Comparison of ENCODE assay signal across 22 cellular contexts in genomic region chr21:33255404-33255803, GRCh38. TPM values are rescaled to one million over a fixed set of nuclear protein-coding genes. Genes with fewer than 3 reads are reported as not detected.
DNase-seq lines count a peak whose midpoint lies in the region; ATAC-seq and TF ChIP-seq lines count a peak whose summit lies in the region.
"Had no signal": no experiment of that assay in that cellular context is flagged by ENCODE, and none has a peak within 500 bp of the region (broad histone marks: within the 10 kb centered on the region; RNA-seq: fewer than 3 reads in every experiment).

No MANE protein-coding gene starts in this region.

- H3K9me3 ChIP-seq in CD4-positive, alpha-beta T cell (ENCODE audit: control insufficient read depth, low read length), result peaks cover 4% of the 10 kb centered on the region
- H3K9me3 ChIP-seq: esophagus squamous epithelium, right lobe of liver, testis had no signal

- H3K27ac ChIP-seq in CD4-positive, alpha-beta T cell (ENCODE audit: low read depth, low read length), result no peak overlapping the region
- H3K27ac ChIP-seq: 22Rv1, esophagus squamous epithelium, right lobe of liver, testis had no signal

- POLR2A ChIA-PET in CD4-positive, alpha-beta T cell (lab: Charles Lee), result no interaction called here
- POLR2A ChIA-PET in naive thymus-derived CD8-positive, alpha-beta T cell (lab: Charles Lee), result interaction anchor here (1.3 kb wide), 1 partner anchor 11 kb away, joined by 5 read pairs; the partner anchor contains the start of gene IL10RB

- H3K4me1 Mint-ChIP-seq in T-helper 2 cell treated with Interferon-gamma antibody and Interleukin-4, amounts not matched to agents 5 μg/mL and 100 μg/mL, for 36 hours (ENCODE audit: low read depth), result peaks cover 49% of the 10 kb centered on the region
- peaks cover 52% of the 10 kb centered on the region for H3K4me1 Mint-ChIP-seq in CD4-positive, alpha-beta T cell (ENCODE audit: low read depth)
- H3K4me1 Mint-ChIP-seq in activated T-helper 1 cell treated with anti-CD3 and anti-CD28 coated beads, Interleukin-12 subunit alpha, Interleukin-12 subunit beta, Interleukin-2, Interleukin-4 antibody, amounts not matched to agents 30 ng/mL and 10 ng/mL and 1 ng/mL, durations not matched to agents 14 hours and 24 hours and 36 hours (ENCODE audit: low read depth), result peaks cover 55% of the 10 kb centered on the region
- peaks cover 23 to 50% (median 45%) of the 10 kb centered on the region in 4 donors for H3K4me1 Mint-ChIP-seq in naive thymus-derived CD8-positive, alpha-beta T cell

- H3K27ac Mint-ChIP-seq in T-helper 2 cell treated with Interferon-gamma antibody and Interleukin-4, amounts not matched to agents 5 μg/mL and 100 μg/mL, for 36 hours, result peak overlapping the region; percentile 6
- peak overlapping the region; percentile 67 for H3K27ac Mint-ChIP-seq in CD4-positive, alpha-beta T cell
- H3K27ac Mint-ChIP-seq in activated T-helper 1 cell treated with anti-CD3 and anti-CD28 coated beads, Interleukin-12 subunit alpha, Interleukin-12 subunit beta, Interleukin-2, Interleukin-4 antibody, amounts not matched to agents 30 ng/mL and 10 ng/mL and 1 ng/mL, durations not matched to agents 14 hours and 24 hours and 36 hours, result peak overlapping the region; percentile 87
- H3K27ac Mint-ChIP-seq in naive thymus-derived CD8-positive, alpha-beta T cell, result peak overlapping the region in 8 of 10 donors; percentile 28 to 92 (median 74)

- H3K36me3 Mint-ChIP-seq in T-helper 2 cell treated with Interferon-gamma antibody and Interleukin-4, amounts not matched to agents 5 μg/mL and 100 μg/mL, for 36 hours (ENCODE audit: low read depth), result peaks cover 90% of the 10 kb centered on the region
- peaks cover 100% of the 10 kb centered on the region for H3K36me3 Mint-ChIP-seq in CD4-positive, alpha-beta T cell (ENCODE audit: low read depth)
- peaks cover 76% of the 10 kb centered on the region for H3K36me3 Mint-ChIP-seq in activated T-helper 1 cell treated with anti-CD3 and anti-CD28 coated beads, Interleukin-12 subunit alpha, Interleukin-12 subunit beta, Interleukin-2, Interleukin-4 antibody, amounts not matched to agents 30 ng/mL and 10 ng/mL and 1 ng/mL, durations not matched to agents 14 hours and 24 hours and 36 hours (ENCODE audit: low read depth)
- peaks cover 26 to 87% (median 74%) of the 10 kb centered on the region in 3 donors for H3K36me3 Mint-ChIP-seq in naive thymus-derived CD8-positive, alpha-beta T cell

- no peak for TF ChIP-seq CTCF in CD4-positive, alpha-beta T cell (IDR thresholded peaks at IDR 0.05)

- DNase-seq in T-helper 2 cell treated with Interferon-gamma antibody and Interleukin-4, amounts not matched to agents 5 μg/mL and 100 μg/mL, for 36 hours (ENCODE audit: low spot score), result no peak
- DNase-seq in T-helper 2 cell (no peak), cerebellum (ENCODE audit: low spot score) (no peak)
- DNase-seq in CD4-positive, alpha-beta T cell, result no peak
- no peak for DNase-seq in activated T-helper 1 cell treated with anti-CD3 and anti-CD28 coated beads, Interleukin-12 subunit alpha, Interleukin-12 subunit beta, Interleukin-2, Interleukin-4 antibody, amounts not matched to agents 30 ng/mL and 10 ng/mL and 1 ng/mL, durations not matched to agents 14 hours and 24 hours and 36 hours (ENCODE audit: low spot score)
- DNase-seq in naive thymus-derived CD8-positive, alpha-beta T cell, result no peak
- no peak for DNase-seq in activated effector memory CD4-positive, alpha-beta T cell treated with anti-CD3 and anti-CD28 coated beads, Interleukin-2, amount 50 U/mL, for 16 hours
- DNase-seq: activated CD4-positive, alpha-beta T cell treated with anti-CD3 and anti-CD28 coated beads for 48 hours; DMS 273 treated with DMSO at 0.1 percent for 48 hours; EL; esophagus squamous epithelium; foreskin melanocyte; left colon; NCI-H146; NCI-H2107; NCI-H446 treated with DMSO at 0.1 percent for 48 hours; right lobe of liver; RPMI8226; stimulated activated CD4-positive, alpha-beta T cell treated with anti-CD3 and anti-CD28 coated beads, Interleukin-4, amount 100 ng/mL, for 1 hour; testis had no signal

- ATAC-seq in CD4-positive, alpha-beta T cell (ENCODE audit: poor library complexity), result no peak
- no peak for ATAC-seq in naive thymus-derived CD8-positive, alpha-beta T cell
- ATAC-seq in GM18867 (IDR thresholded peaks at IDR 0.05; ENCODE audit: unreplicated experiment), result no peak
- ATAC-seq: left colon, right lobe of liver had no signal

- CTCF ChIA-PET in CD4-positive, alpha-beta T cell (lab: Charles Lee), result interaction anchor here (1.4 to 1.6 kb wide), 2 partner anchors 14 to 56 kb away, joined by 4 read pairs; no protein-coding TSS in a partner anchor

- H3K4me3 Mint-ChIP-seq in T-helper 2 cell treated with Interferon-gamma antibody and Interleukin-4, amounts not matched to agents 5 μg/mL and 100 μg/mL, for 36 hours, result no peak overlapping the region
- no peak overlapping the region for H3K4me3 Mint-ChIP-seq in CD4-positive, alpha-beta T cell
- no peak overlapping the region for H3K4me3 Mint-ChIP-seq in activated T-helper 1 cell treated with anti-CD3 and anti-CD28 coated beads, Interleukin-12 subunit alpha, Interleukin-12 subunit beta, Interleukin-2, Interleukin-4 antibody, amounts not matched to agents 30 ng/mL and 10 ng/mL and 1 ng/mL, durations not matched to agents 14 hours and 24 hours and 36 hours
- no peak overlapping the region for H3K4me3 Mint-ChIP-seq in naive thymus-derived CD8-positive, alpha-beta T cell

- H3K9me3 Mint-ChIP-seq in T-helper 2 cell treated with Interferon-gamma antibody and Interleukin-4, amounts not matched to agents 5 μg/mL and 100 μg/mL, for 36 hours, result no peaks in the 10 kb centered on the region
- peaks cover 2% of the 10 kb centered on the region for H3K9me3 Mint-ChIP-seq in CD4-positive, alpha-beta T cell
- H3K9me3 Mint-ChIP-seq in activated T-helper 1 cell treated with anti-CD3 and anti-CD28 coated beads, Interleukin-12 subunit alpha, Interleukin-12 subunit beta, Interleukin-2, Interleukin-4 antibody, amounts not matched to agents 30 ng/mL and 10 ng/mL and 1 ng/mL, durations not matched to agents 14 hours and 24 hours and 36 hours, result peaks cover 3% of the 10 kb centered on the region
- peaks cover 0 to 7% (median 4%) of the 10 kb centered on the region in 9 donors for H3K9me3 Mint-ChIP-seq in naive thymus-derived CD8-positive, alpha-beta T cell

- H3K27me3 Mint-ChIP-seq in T-helper 2 cell treated with Interferon-gamma antibody and Interleukin-4, amounts not matched to agents 5 μg/mL and 100 μg/mL, for 36 hours (ENCODE audit: low read depth), result no peaks in the 10 kb centered on the region
- H3K27me3 Mint-ChIP-seq in CD4-positive, alpha-beta T cell, result no peaks in the 10 kb centered on the region
- no peaks in the 10 kb centered on the region for H3K27me3 Mint-ChIP-seq in activated T-helper 1 cell treated with anti-CD3 and anti-CD28 coated beads, Interleukin-12 subunit alpha, Interleukin-12 subunit beta, Interleukin-2, Interleukin-4 antibody, amounts not matched to agents 30 ng/mL and 10 ng/mL and 1 ng/mL, durations not matched to agents 14 hours and 24 hours and 36 hours (ENCODE audit: insufficient read depth)
- H3K27me3 Mint-ChIP-seq in naive thymus-derived CD8-positive, alpha-beta T cell, result no peaks in the 10 kb centered on the region

- H3K27me3 ChIP-seq in CD4-positive, alpha-beta T cell (ENCODE audit: control insufficient read depth, insufficient read depth, low read length), result no peaks in the 10 kb centered on the region
- H3K27me3 ChIP-seq: esophagus squamous epithelium, right lobe of liver, testis had no signal

- intact Hi-C loops in CD4-positive, alpha-beta T cell (cut with DNase I, micrococcal nuclease), result no loop called here
- intact Hi-C loops in activated T-helper 1 cell treated with anti-CD3 and anti-CD28 coated beads, Interleukin-12 subunit alpha, Interleukin-12 subunit beta, Interleukin-2, Interleukin-4 antibody, amounts not matched to agents 30 ng/mL and 10 ng/mL and 1 ng/mL, durations not matched to agents 14 hours and 24 hours and 36 hours (cut with micrococcal nuclease), result loop anchor here (5.0 kb wide), 1 partner anchor 182 kb away; no protein-coding TSS in a partner anchor

RNA-seq across cellular contexts. Expression of gene IL10RB, which starts 10.8 kb away (rescaled TPM):
- total RNA-seq in CD4-positive, alpha-beta T cell, result 1 to 10 TPM; 7.2 to 9.2 TPM
- total RNA-seq in activated T-helper 1 cell treated with anti-CD3 and anti-CD28 coated beads, Interleukin-12 subunit alpha, Interleukin-12 subunit beta, Interleukin-2, Interleukin-4 antibody, amounts not matched to agents 30 ng/mL and 10 ng/mL and 1 ng/mL, durations not matched to agents 14 hours and 24 hours and 36 hours, result 20.5 and 21.4 TPM in 2 replicates
- total RNA-seq in naive thymus-derived CD8-positive, alpha-beta T cell, result 10 to 100 TPM; 29.4 to 33.2 TPM
- polyA plus RNA-seq in naive thymus-derived CD8-positive, alpha-beta T cell, result 10 to 100 TPM; 44.6 to 50.6 (median 50.5) TPM
- total RNA-seq in cerebellum, result 9.9 TPM

RNA-seq across cellular contexts. Expression of gene IFNAR2, which starts 25.7 kb away (rescaled TPM):
- total RNA-seq in CD4-positive, alpha-beta T cell, result 10 to 100 TPM; 26.6 to 28.2 TPM
- total RNA-seq in activated T-helper 1 cell treated with anti-CD3 and anti-CD28 coated beads, Interleukin-12 subunit alpha, Interleukin-12 subunit beta, Interleukin-2, Interleukin-4 antibody, amounts not matched to agents 30 ng/mL and 10 ng/mL and 1 ng/mL, durations not matched to agents 14 hours and 24 hours and 36 hours, result 33.3 and 33.5 TPM in 2 replicates
- total RNA-seq in naive thymus-derived CD8-positive, alpha-beta T cell, result 10 to 100 TPM; 59.7 to 66.4 TPM
- 10 to 100 TPM; 53.9 to 72.9 (median 63.3) TPM for polyA plus RNA-seq in naive thymus-derived CD8-positive, alpha-beta T cell
- 14.7 TPM for total RNA-seq in cerebellum

Comparison
In these comparisons a context has a peak if more than half of its experiments do, and no peak if none do; other contexts are left out.
1. H3K27ac Mint-ChIP-seq: peak in every context shown above with its lines; median percentile 87 in activated T-helper 1 cell treated with anti-CD3 and anti-CD28 coated beads, Interleukin-12 subunit alpha, Interleukin-12 subunit beta, Interleukin-2, Interleukin-4 antibody, amounts not matched to agents 30 ng/mL and 10 ng/mL and 1 ng/mL, durations not matched to agents 14 hours and 24 hours and 36 hours; 74 in naive thymus-derived CD8-positive, alpha-beta T cell; 67 in CD4-positive, alpha-beta T cell; 6 in T-helper 2 cell treated with Interferon-gamma antibody and Interleukin-4, amounts not matched to agents 5 μg/mL and 100 μg/mL, for 36 hours.